Comparison of ENCODE assay signal across 1 cellular context in genomic region chr7:152369518-152369917, GRCh38.
TF ChIP-seq lines count a peak whose summit lies in the region.

No MANE protein-coding gene starts in this region.

TF ChIP-seq in GM23338, 12 proteins besides CTCF, POLR2A, EP300 and RAD21 (continued from another document):
- TF ChIP-seq, protein P1, sequence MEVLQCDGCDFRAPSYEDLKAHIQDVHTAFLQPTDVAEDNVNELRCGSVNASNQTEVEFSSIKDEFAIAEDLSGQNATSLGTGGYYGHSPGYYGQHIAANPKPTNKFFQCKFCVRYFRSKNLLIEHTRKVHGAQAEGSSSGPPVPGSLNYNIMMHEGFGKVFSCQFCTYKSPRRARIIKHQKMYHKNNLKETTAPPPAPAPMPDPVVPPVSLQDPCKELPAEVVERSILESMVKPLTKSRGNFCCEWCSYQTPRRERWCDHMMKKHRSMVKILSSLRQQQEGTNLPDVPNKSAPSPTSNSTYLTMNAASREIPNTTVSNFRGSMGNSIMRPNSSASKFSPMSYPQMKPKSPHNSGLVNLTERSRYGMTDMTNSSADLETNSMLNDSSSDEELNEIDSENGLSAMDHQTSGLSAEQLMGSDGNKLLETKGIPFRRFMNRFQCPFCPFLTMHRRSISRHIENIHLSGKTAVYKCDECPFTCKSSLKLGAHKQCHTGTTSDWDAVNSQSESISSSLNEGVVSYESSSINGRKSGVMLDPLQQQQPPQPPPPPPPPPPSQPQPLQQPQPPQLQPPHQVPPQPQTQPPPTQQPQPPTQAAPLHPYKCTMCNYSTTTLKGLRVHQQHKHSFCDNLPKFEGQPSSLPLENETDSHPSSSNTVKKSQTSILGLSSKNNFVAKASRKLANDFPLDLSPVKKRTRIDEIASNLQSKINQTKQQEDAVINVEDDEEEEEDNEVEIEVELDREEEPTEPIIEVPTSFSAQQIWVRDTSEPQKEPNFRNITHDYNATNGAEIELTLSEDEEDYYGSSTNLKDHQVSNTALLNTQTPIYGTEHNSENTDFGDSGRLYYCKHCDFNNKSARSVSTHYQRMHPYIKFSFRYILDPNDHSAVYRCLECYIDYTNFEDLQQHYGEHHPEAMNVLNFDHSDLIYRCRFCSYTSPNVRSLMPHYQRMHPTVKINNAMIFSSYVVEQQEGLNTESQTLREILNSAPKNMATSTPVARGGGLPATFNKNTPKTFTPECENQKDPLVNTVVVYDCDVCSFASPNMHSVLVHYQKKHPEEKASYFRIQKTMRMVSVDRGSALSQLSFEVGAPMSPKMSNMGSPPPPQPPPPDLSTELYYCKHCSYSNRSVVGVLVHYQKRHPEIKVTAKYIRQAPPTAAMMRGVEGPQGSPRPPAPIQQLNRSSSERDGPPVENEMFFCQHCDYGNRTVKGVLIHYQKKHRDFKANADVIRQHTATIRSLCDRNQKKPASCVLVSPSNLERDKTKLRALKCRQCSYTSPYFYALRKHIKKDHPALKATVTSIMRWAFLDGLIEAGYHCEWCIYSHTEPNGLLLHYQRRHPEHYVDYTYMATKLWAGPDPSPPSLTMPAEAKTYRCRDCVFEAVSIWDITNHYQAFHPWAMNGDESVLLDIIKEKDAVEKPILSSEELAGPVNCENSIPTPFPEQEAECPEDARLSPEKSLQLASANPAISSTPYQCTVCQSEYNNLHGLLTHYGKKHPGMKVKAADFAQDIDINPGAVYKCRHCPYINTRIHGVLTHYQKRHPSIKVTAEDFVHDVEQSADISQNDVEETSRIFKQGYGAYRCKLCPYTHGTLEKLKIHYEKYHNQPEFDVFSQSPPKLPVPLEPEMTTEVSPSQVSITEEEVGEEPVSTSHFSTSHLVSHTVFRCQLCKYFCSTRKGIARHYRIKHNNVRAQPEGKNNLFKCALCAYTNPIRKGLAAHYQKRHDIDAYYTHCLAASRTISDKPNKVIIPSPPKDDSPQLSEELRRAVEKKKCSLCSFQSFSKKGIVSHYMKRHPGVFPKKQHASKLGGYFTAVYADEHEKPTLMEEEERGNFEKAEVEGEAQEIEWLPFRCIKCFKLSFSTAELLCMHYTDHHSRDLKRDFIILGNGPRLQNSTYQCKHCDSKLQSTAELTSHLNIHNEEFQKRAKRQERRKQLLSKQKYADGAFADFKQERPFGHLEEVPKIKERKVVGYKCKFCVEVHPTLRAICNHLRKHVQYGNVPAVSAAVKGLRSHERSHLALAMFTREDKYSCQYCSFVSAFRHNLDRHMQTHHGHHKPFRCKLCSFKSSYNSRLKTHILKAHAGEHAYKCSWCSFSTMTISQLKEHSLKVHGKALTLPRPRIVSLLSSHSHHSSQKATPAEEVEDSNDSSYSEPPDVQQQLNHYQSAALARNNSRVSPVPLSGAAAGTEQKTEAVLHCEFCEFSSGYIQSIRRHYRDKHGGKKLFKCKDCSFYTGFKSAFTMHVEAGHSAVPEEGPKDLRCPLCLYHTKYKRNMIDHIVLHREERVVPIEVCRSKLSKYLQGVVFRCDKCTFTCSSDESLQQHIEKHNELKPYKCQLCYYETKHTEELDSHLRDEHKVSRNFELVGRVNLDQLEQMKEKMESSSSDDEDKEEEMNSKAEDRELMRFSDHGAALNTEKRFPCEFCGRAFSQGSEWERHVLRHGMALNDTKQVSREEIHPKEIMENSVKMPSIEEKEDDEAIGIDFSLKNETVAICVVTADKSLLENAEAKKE (CRISPR knock-in tag; IDR thresholded peaks at IDR 0.05): no peak
